2 cellular contexts compared by ENCODE assay signal in genomic region chr11:959027-959426, GRCh38.
TF ChIP-seq lines count a peak whose summit lies in the region.

No MANE protein-coding gene starts in this region.

TF ChIP-seq in liver, 16 proteins besides CTCF, POLR2A, EP300 and RAD21:
- TF ChIP-seq JUND (IDR thresholded peaks at IDR 0.05) (no peak), HNF4G (IDR thresholded peaks at IDR 0.05) (no peak), EGR1 (IDR thresholded peaks at IDR 0.05; ENCODE audit: low read depth in 2 of 2) (no peak), REST (IDR thresholded peaks at IDR 0.05) (no peak), TAF1 (conservative IDR thresholded peaks at IDR 0.05) (no peak), FOXA2 (IDR thresholded peaks at IDR 0.05) (no peak), RXRA (IDR thresholded peaks at IDR 0.05) (no peak), YY1 (IDR thresholded peaks at IDR 0.05) (no peak), ATF3 (IDR thresholded peaks at IDR 0.05) (no peak), HNF4A (conservative IDR thresholded peaks at IDR 0.05) (no peak), SP1 (IDR thresholded peaks at IDR 0.05) (no peak), FOXA1 (IDR thresholded peaks at IDR 0.05) (no peak), ZBTB33 (IDR thresholded peaks at IDR 0.05) (no peak)

TF ChIP-seq in HepG2, 621 proteins besides CTCF, POLR2A, EP300 and RAD21:
- no peak for TF ChIP-seq ZNF235 (CRISPR knock-in tag; IDR thresholded peaks at IDR 0.05; ENCODE audit: borderline replicate concordance)
